ENCODE assay signal across 23 cellular contexts in genomic region chr14:26791117-26791806, GRCh38.
A peak's percentile ranks its signal among the peaks of the same experiment; 100 is the strongest.
DNase-seq lines count a peak whose midpoint lies in the region; ATAC-seq, FAIRE-seq and TF ChIP-seq lines count a peak whose summit lies in the region.
"Had no signal": no experiment of that assay in that cellular context is flagged by ENCODE, and none has a peak within 500 bp of the region (broad histone marks: within the 10 kb centered on the region; RNA-seq: fewer than 3 reads in every experiment).

No MANE protein-coding gene starts in this region.

- H2AFZ ChIP-seq in H1 (ENCODE audit: low read length), result no peak overlapping the region
- peak overlapping the region; percentile 38 for H2AFZ ChIP-seq in neuronal stem cell (ENCODE audit: low read length)

- ATAC-seq in HG02938 (IDR thresholded peaks at IDR 0.05; ENCODE audit: unreplicated experiment) (no peak), HG02623 (IDR thresholded peaks at IDR 0.05; ENCODE audit: unreplicated experiment) (no peak)

- H3K4me3 ChIP-seq in HUES48 (ENCODE audit: low read depth, low read length) (peak overlapping the region; percentile 19), H1 (ENCODE audit: extremely low read depth in 1 of 4, insufficient read depth in 2 of 4, low read depth in 3 of 4, low read length in 4 of 4) (peak overlapping the region in 1 of 4 experiments; percentile 13; a peak in 1 of 8 replicates), iPS DF 6.9 (ENCODE audit: low read length) (no peak overlapping the region), neuronal stem cell (ENCODE audit: low read length in 2 of 2) (no peak overlapping the region), endodermal cell (ENCODE audit: low read length) (no peak overlapping the region)

- H3K18ac ChIP-seq in H1 (ENCODE audit: extremely low read depth, low read length), result no peak overlapping the region
- no peak overlapping the region for H3K18ac ChIP-seq in neuronal stem cell (ENCODE audit: low read length)

- H3K9me3 ChIP-seq in HUES48 (ENCODE audit: control insufficient read depth, insufficient read depth, low read length) (no peaks in the 10 kb centered on the region), H1 (ENCODE audit: insufficient read depth in 2 of 2, low read depth in 1 of 2, low read length in 1 of 2) (no peaks in the 10 kb centered on the region), iPS DF 6.9 (ENCODE audit: control insufficient read depth, insufficient read depth, low read length) (no peaks in the 10 kb centered on the region), neuronal stem cell (replicated peaks in 1 of 2; ENCODE audit: control insufficient read depth in 2 of 2, insufficient read depth in 1 of 2, low read depth in 1 of 2, low read length in 2 of 2) (no peaks in the 10 kb centered on the region), endodermal cell (ENCODE audit: control insufficient read depth, low read length) (no peaks in the 10 kb centered on the region)
- H3K9me3 ChIP-seq: BE2C had no signal

- H3K27me3 ChIP-seq in HUES48 (ENCODE audit: control insufficient read depth, insufficient read depth, low read length) (no peaks in the 10 kb centered on the region), H1 (replicated peaks in 1 of 4; ENCODE audit: control insufficient read depth in 3 of 4, extremely low read depth in 1 of 4, insufficient read depth in 3 of 4, low read length in 3 of 4) (no peaks in the 10 kb centered on the region), iPS DF 6.9 (ENCODE audit: control insufficient read depth, insufficient read depth, low read length) (no peaks in the 10 kb centered on the region), neuronal stem cell (ENCODE audit: control insufficient read depth in 3 of 3, insufficient read depth in 3 of 3, low read depth in 1 of 3, low read length in 3 of 3) (no peaks in the 10 kb centered on the region), endodermal cell (ENCODE audit: control insufficient read depth, insufficient read depth, low read length, poor library complexity, severe bottlenecking) (peaks cover 50% of the 10 kb centered on the region)
- H3K27me3 ChIP-seq: BE2C had no signal

- POLR2A ChIA-PET in H1 (lab: Charles Lee; ENCODE audit: partially characterized antibody), result no interaction called here

- H3K36me3 ChIP-seq in HUES48 (ENCODE audit: control insufficient read depth, insufficient read depth, low read length), result no peaks in the 10 kb centered on the region
- H3K36me3 ChIP-seq in H1 (ENCODE audit: control insufficient read depth in 2 of 4, insufficient read depth in 4 of 4, low read length in 3 of 4), result no peaks in the 10 kb centered on the region
- H3K36me3 ChIP-seq in iPS DF 6.9 (ENCODE audit: control insufficient read depth, insufficient read depth, low read length), result no peaks in the 10 kb centered on the region; the same call in 1 of the 2 replicates
- no peaks in the 10 kb centered on the region for H3K36me3 ChIP-seq in neuronal stem cell (replicated peaks in 1 of 2; ENCODE audit: control insufficient read depth in 2 of 2, insufficient read depth in 2 of 2, low read length in 2 of 2)
- no peaks in the 10 kb centered on the region for H3K36me3 ChIP-seq in endodermal cell (ENCODE audit: control insufficient read depth, insufficient read depth, low read length)
- H3K36me3 ChIP-seq: BE2C had no signal

- H4K20me1 ChIP-seq in H1 (replicated peaks in 1 of 2; ENCODE audit: control insufficient read depth in 1 of 2, insufficient read depth in 2 of 2, low read length in 2 of 2), result no peaks in the 10 kb centered on the region

- no peak overlapping the region for H3K14ac ChIP-seq in H1 (ENCODE audit: insufficient read length)
- H3K14ac ChIP-seq in neuronal stem cell (ENCODE audit: low read length), result no peak overlapping the region

- H2AK5ac ChIP-seq in H1 (ENCODE audit: low read depth, low read length) (no peak overlapping the region), neuronal stem cell (ENCODE audit: low read depth, low read length) (no peak overlapping the region)

- H3K79me1 ChIP-seq in H1 (ENCODE audit: low read depth, low read length) (no peaks in the 10 kb centered on the region), neuronal stem cell (ENCODE audit: low read depth, low read length) (no peaks in the 10 kb centered on the region)

- no peak overlapping the region for H3K23ac ChIP-seq in H1 (ENCODE audit: insufficient read length)
- no peak overlapping the region for H3K23ac ChIP-seq in neuronal stem cell (ENCODE audit: low read depth, low read length, poor library complexity)

- H4K91ac ChIP-seq in H1 (replicated peaks; ENCODE audit: insufficient read length, low read length), result no peak overlapping the region
- no peak overlapping the region for H4K91ac ChIP-seq in neuronal stem cell (ENCODE audit: low read depth, low read length, poor library complexity)

- H3K36me3 Mint-ChIP-seq in endodermal cell (ENCODE audit: low read depth), result no peaks in the 10 kb centered on the region
- H3K36me3 Mint-ChIP-seq: CD4-positive, CD25-positive, alpha-beta regulatory T cell had no signal

- H2BK120ac ChIP-seq in H1 (replicated peaks; ENCODE audit: low read depth, low read length) (no peak overlapping the region), neuronal stem cell (ENCODE audit: low read depth, low read length) (no peak overlapping the region)

- no peak for DNase-seq in H1 (ENCODE audit: low read depth in 1 of 2, low spot score in 2 of 2)
- DNase-seq in iPS DF 6.9 (ENCODE audit: low read depth, low spot score), result peak; percentile 20
- no peak for DNase-seq in neuronal stem cell (ENCODE audit: low spot score)
- no peak for DNase-seq in endodermal cell
- DNase-seq in activated CD4-positive, alpha-beta T cell treated with anti-CD3 and anti-CD28 coated beads for 4 hours, result no peak
- DNase-seq: ACHN; BE2C; C1 segment of cervical spinal cord; CD4-positive, CD25-positive, alpha-beta regulatory T cell; CD8-positive, alpha-beta memory T cell; COR-L47; DMS 273 treated with DMSO at 0.1 percent for 48 hours; DMS53; KG1 had no signal

- H3K9ac ChIP-seq in HUES48 (ENCODE audit: low read depth, low read length) (no peak overlapping the region), H1 (replicated peaks in 1 of 4; ENCODE audit: extremely low read depth in 1 of 4, low read depth in 3 of 4, low read length in 3 of 4) (no peak overlapping the region), neuronal stem cell (ENCODE audit: low read depth, low read length, poor library complexity) (no peak overlapping the region), endodermal cell (ENCODE audit: extremely low read depth, low read length, poor library complexity, severe bottlenecking) (no peak overlapping the region)

- no peak for FAIRE-seq in H1 (lab: Jason Lieb, UNC)
- FAIRE-seq: A204.1, G401.6, GM12891, GM19239, H54 had no signal

- TF ChIP-seq RAD21 in H1 (IDR thresholded peaks at IDR 0.05 in 1 of 2, conservative IDR thresholded peaks at IDR 0.05 in 1 of 2; ENCODE audit: low read depth in 2 of 2, low read length in 2 of 2), result no peak

- no peak for TF ChIP-seq CTCF in H1 (IDR thresholded peaks at IDR 0.05; ENCODE audit: control extremely low read depth in 1 of 3, insufficient read depth in 1 of 3, low read depth in 1 of 3, low read length in 3 of 3)
- no peak for TF ChIP-seq CTCF in endodermal cell (conservative IDR thresholded peaks at IDR 0.05)

- TF ChIP-seq EP300 in H1 (IDR thresholded peaks at IDR 0.05; ENCODE audit: borderline replicate concordance in 1 of 2, low read depth in 2 of 2, low read length in 2 of 2), result no peak

- H3K4me1 Mint-ChIP-seq in endodermal cell, result peaks cover 34% of the 10 kb centered on the region
- H3K4me1 Mint-ChIP-seq: CD4-positive, CD25-positive, alpha-beta regulatory T cell; CD8-positive, alpha-beta memory T cell had no signal

- H2BK12ac ChIP-seq in H1 (ENCODE audit: low read depth, low read length) (no peak overlapping the region), neuronal stem cell (ENCODE audit: low read length) (no peak overlapping the region)

- peak overlapping the region; percentile 61 for H4K5ac ChIP-seq in H1 (ENCODE audit: insufficient read length, low read depth, low read length)

- H3K27me3 Mint-ChIP-seq in endodermal cell (ENCODE audit: insufficient read depth), result peaks cover 10% of the 10 kb centered on the region
- H3K27me3 Mint-ChIP-seq: CD4-positive, CD25-positive, alpha-beta regulatory T cell; CD8-positive, alpha-beta memory T cell had no signal

- no peak overlapping the region for H2BK20ac ChIP-seq in H1 (ENCODE audit: low read length)

- CTCF ChIA-PET in H1 (lab: Charles Lee; ENCODE audit: partially characterized antibody), result interaction anchor here (0.9 kb wide), 1 partner anchor 9 kb away, joined by 4 read pairs; no protein-coding TSS in a partner anchor

- H3K79me2 ChIP-seq in H1 (ENCODE audit: control insufficient read depth in 1 of 2, insufficient read depth in 2 of 2, low read length in 2 of 2), result no peaks in the 10 kb centered on the region

- H3K9me3 Mint-ChIP-seq in endodermal cell, result no peaks in the 10 kb centered on the region

- 49% methylated on average over 4 of the region's 4 CpGs; no CpG with 5 or more reads in 1 of the 2 experiments for whole genome bisulfite sequencing in H1 (ENCODE audit: extremely low coverage in 1 of 2, insufficient coverage in 1 of 2, insufficient read length in 1 of 2, insufficient replicate concordance in 2 of 2, low coverage in 1 of 2, low lambda C conversion rate in 2 of 2, missing lambda C conversion rate in 1 of 2), 2 experiments
- whole genome bisulfite sequencing in iPS DF 6.9 (ENCODE audit: insufficient coverage, insufficient read length), result no CpG with 5 or more reads among the region's 4 CpGs
- WGBS in neuronal stem cell (ENCODE audit: extremely low coverage in 2 of 2, insufficient read length in 2 of 2, insufficient replicate concordance in 1 of 2), 2 donors, result no CpG with 5 or more reads among the region's 4 CpGs
- WGBS in endodermal cell (ENCODE audit: insufficient coverage in 1 of 2, insufficient read length in 1 of 2), 2 experiments, result 20 to 45% methylated on average over 1 to 4 of the region's 4 CpGs

- H4K8ac ChIP-seq in H1 (ENCODE audit: extremely low read depth, insufficient read depth, low read length), result no peak overlapping the region
- H4K8ac ChIP-seq in neuronal stem cell (ENCODE audit: low read depth, low read length), result no peak overlapping the region

- no peak overlapping the region for H3K4ac ChIP-seq in H1 (replicated peaks; ENCODE audit: insufficient read length, low read depth, low read length)
- no peak overlapping the region for H3K4ac ChIP-seq in neuronal stem cell (ENCODE audit: low read length)

- H3K4me2 ChIP-seq in H1 (ENCODE audit: insufficient read depth in 1 of 2, low read depth in 2 of 2, low read length in 2 of 2) (peak overlapping the region; percentile 16 to 39; a peak in 2 of 4 replicates), neuronal stem cell (ENCODE audit: insufficient read depth, low read length, poor library complexity, severe bottlenecking) (no peak overlapping the region)

- H3K4me3 Mint-ChIP-seq in endodermal cell, result no peak overlapping the region
- H3K4me3 Mint-ChIP-seq: CD4-positive, CD25-positive, alpha-beta regulatory T cell; CD8-positive, alpha-beta memory T cell had no signal

- H2BK5ac ChIP-seq in H1 (ENCODE audit: low read depth, low read length) (no peak overlapping the region), neuronal stem cell (ENCODE audit: low read length) (no peak overlapping the region)

- no peak overlapping the region for H2BK15ac ChIP-seq in H1 (ENCODE audit: low read length)
- H2BK15ac ChIP-seq in neuronal stem cell (ENCODE audit: low read length), result no peak overlapping the region

- H3K23me2 ChIP-seq in H1 (ENCODE audit: low read depth, low read length), result no peaks in the 10 kb centered on the region

- H3K4me1 ChIP-seq in HUES48 (ENCODE audit: control insufficient read depth, insufficient read depth, low read length) (peaks cover 32% of the 10 kb centered on the region), H1 (replicated peaks in 1 of 4; ENCODE audit: control insufficient read depth in 3 of 4, insufficient read depth in 4 of 4, low read length in 3 of 4) (peaks cover 0 to 11% (median 2%) of the 10 kb centered on the region in 4 experiments; a peak in 4 of 7 replicates), iPS DF 6.9 (ENCODE audit: control insufficient read depth, insufficient read depth, low read length) (peaks cover 2% of the 10 kb centered on the region; the same call in 1 of the 2 replicates), neuronal stem cell (ENCODE audit: control insufficient read depth in 2 of 2, insufficient read depth in 1 of 2, low read depth in 1 of 2, low read length in 2 of 2) (peaks cover 1 to 2% of the 10 kb centered on the region in 2 donors), endodermal cell (ENCODE audit: control insufficient read depth, insufficient read depth, low read length) (peaks cover 7% of the 10 kb centered on the region)
- H3K4me1 ChIP-seq: BE2C had no signal

- peak overlapping the region; percentile 26 for H3K27ac ChIP-seq in HUES48 (ENCODE audit: low read depth, low read length)
- no peak overlapping the region for H3K27ac ChIP-seq in H1 (ENCODE audit: low read depth, low read length)
- no peak overlapping the region for H3K27ac ChIP-seq in iPS DF 6.9 (ENCODE audit: low read length)
- no peak overlapping the region for H3K27ac ChIP-seq in neuronal stem cell (replicated peaks; ENCODE audit: low read length)
- no peak overlapping the region for H3K27ac ChIP-seq in endodermal cell (ENCODE audit: low read depth, low read length)
- H3K27ac ChIP-seq: HL-60 had no signal

- TF ChIP-seq POLR2A in H1 (IDR thresholded peaks at IDR 0.05; ENCODE audit: control extremely low read depth in 1 of 2, low read depth in 2 of 2, low read length in 2 of 2), result no peak

- H3K27ac Mint-ChIP-seq in endodermal cell, result no peak overlapping the region
- H3K27ac Mint-ChIP-seq: CD4-positive, CD25-positive, alpha-beta regulatory T cell; CD8-positive, alpha-beta memory T cell had no signal

- no peak overlapping the region for H3K56ac ChIP-seq in H1 (replicated peaks; ENCODE audit: insufficient read length, low read depth, low read length)
